Comparison of ENCODE assay signal across 9 cellular contexts in genomic region chr12:6753772-6754356, GRCh38. TPM values are rescaled to one million over a fixed set of nuclear protein-coding genes. Genes with fewer than 3 reads are reported as not detected.
DNase-seq lines count a peak whose midpoint lies in the region; ATAC-seq and TF ChIP-seq lines count a peak whose summit lies in the region.
"Had no signal": no experiment of that assay in that cellular context is flagged by ENCODE, and none has a peak within 500 bp of the region (broad histone marks: within the 10 kb centered on the region; RNA-seq: fewer than 3 reads in every experiment).

No MANE protein-coding gene starts in this region.

- H3K4me1 ChIP-seq in right atrium auricular region: peaks cover 0 to 21% of the 10 kb centered on the region in 2 donors
- peaks cover 11% of the 10 kb centered on the region for H3K4me1 ChIP-seq in mesodermal cell (ENCODE audit: control insufficient read depth, insufficient read depth, low read length, poor library complexity, severe bottlenecking)
- H3K4me1 ChIP-seq in uterus: peaks cover 4 to 7% of the 10 kb centered on the region in 2 donors

- H3K27ac ChIP-seq in right atrium auricular region (peak overlapping the region; percentile 98 to 99), mesodermal cell (ENCODE audit: low read depth, low read length, severe bottlenecking) (peak overlapping the region; percentile 57), uterus (peak overlapping the region; percentile 97 to 100)

- no peak overlapping the region for H3K4me3 ChIP-seq in right atrium auricular region
- peak overlapping the region; percentile 99 for H3K4me3 ChIP-seq in mesodermal cell (ENCODE audit: extremely low read depth, insufficient read depth, low read length, poor library complexity, severe bottlenecking)
- peak overlapping the region in 1 of 2 donors; percentile 84 for H3K4me3 ChIP-seq in uterus

- no peak for ATAC-seq in left ventricle myocardium superior
- no peak for ATAC-seq in GM19395 (IDR thresholded peaks at IDR 0.05; ENCODE audit: unreplicated experiment)

- 6 to 7% methylated on average over 3 to 5 of the region's 7 CpGs for WGBS in mesodermal cell (ENCODE audit: insufficient coverage in 2 of 2), 2 experiments

- peaks cover 0 to 4% (median 0%) of the 10 kb centered on the region in 5 experiments for H3K9me3 Mint-ChIP-seq in brain

- peaks cover 60% of the 10 kb centered on the region for H3K4me1 Mint-ChIP-seq in brain

- H3K9me3 ChIP-seq in right atrium auricular region: no peaks in the 10 kb centered on the region
- H3K9me3 ChIP-seq in mesodermal cell (ENCODE audit: control insufficient read depth, low read length): no peaks in the 10 kb centered on the region
- H3K9me3 ChIP-seq in uterus: no peaks in the 10 kb centered on the region

- TF ChIP-seq POLR2A in uterus (IDR thresholded peaks at IDR 0.05): no peak

- H3K27ac Mint-ChIP-seq in brain: peak overlapping the region; percentile 99 to 100 (median 99)

- H3K27me3 ChIP-seq in right atrium auricular region (no peaks in the 10 kb centered on the region), uterus (no peaks in the 10 kb centered on the region)

- H3K4me3 Mint-ChIP-seq in brain: peak overlapping the region; percentile 97 to 99 (median 98)

- peaks cover 28% of the 10 kb centered on the region for H3K36me3 ChIP-seq in right atrium auricular region
- H3K36me3 ChIP-seq in mesodermal cell (ENCODE audit: control insufficient read depth, insufficient read depth, low read length): peaks cover 32% of the 10 kb centered on the region
- no peaks in the 10 kb centered on the region for H3K36me3 ChIP-seq in uterus

- intact Hi-C loops in left ventricle myocardium superior (cut with micrococcal nuclease): no loop called here
- intact Hi-C loops in uterus (cut with DNase I; ENCODE audit: low total_unique reads): loop anchor here (10.0 kb wide), 1 partner anchor 71 kb away; the partner anchor contains the start of genes GPR162 and P3H3

- H3K27me3 Mint-ChIP-seq in brain: peaks cover 11% of the 10 kb centered on the region

- no peak for DNase-seq in right atrium auricular region (ENCODE audit: low spot score)
- DNase-seq in left ventricle myocardium superior: no peak
- no peak for DNase-seq in uterus
- DNase-seq in cerebellum (ENCODE audit: low spot score): no peak
- no peak for DNase-seq in hippocampal formation (lab: John Stamatoyannopoulos, UW)

- peak; percentile 70 to 96 for TF ChIP-seq CTCF in right atrium auricular region (IDR thresholded peaks at IDR 0.05)
- peak; percentile 97 for TF ChIP-seq CTCF in brain (conservative IDR thresholded peaks at IDR 0.05)
- peak in 2 of 4 experiments; percentile 98 to 99 for TF ChIP-seq CTCF in uterus (IDR thresholded peaks at IDR 0.05)

- H3K36me3 Mint-ChIP-seq in brain: peaks cover 34% of the 10 kb centered on the region

RNA-seq across cellular contexts. Expression of gene MLF2, which starts 0.9 kb away (rescaled TPM):
- 100 to 1,000 TPM; 121 to 138 TPM for total RNA-seq in right atrium auricular region
- total RNA-seq in left ventricle myocardium superior: 158 TPM
- polyA plus RNA-seq in brain (ENCODE audit: insufficient read depth, low read depth, low replicate concordance): 293 TPM
- polyA plus RNA-seq in mesodermal cell (2013, experiment 1 of 2): 216 TPM
- 188 TPM for polyA plus RNA-seq in mesodermal cell (2013, experiment 2 of 2)
- total RNA-seq in uterus: 100 to 1,000 TPM; 124 to 408 (median 147) TPM
- total RNA-seq in cerebellum: 60.3 TPM

RNA-seq across cellular contexts. Expression of gene PTMS, which starts 12.3 kb away (rescaled TPM):
- 100 to 1,000 TPM in 1 of 2 donors, 10 to 100 TPM in 1; 67.8 to 119 TPM for total RNA-seq in right atrium auricular region
- total RNA-seq in left ventricle myocardium superior: 133 TPM
- polyA plus RNA-seq in brain (ENCODE audit: insufficient read depth, low read depth, low replicate concordance): 1,278 TPM
- polyA plus RNA-seq in mesodermal cell (2013, experiment 1 of 2): 585 TPM
- polyA plus RNA-seq in mesodermal cell (2013, experiment 2 of 2): 569 TPM
- 100 to 1,000 TPM; 105 to 853 (median 140) TPM for total RNA-seq in uterus
- 59.2 TPM for total RNA-seq in cerebellum

RNA-seq across cellular contexts. Expression of gene LAG3, which starts 18.5 kb away (rescaled TPM):
- total RNA-seq in right atrium auricular region: under 1 TPM in 1 of 2 donors, not detected in 1; 0.47 TPM
- 0.37 TPM for total RNA-seq in left ventricle myocardium superior
- polyA plus RNA-seq in brain (ENCODE audit: insufficient read depth, low read depth, low replicate concordance): 0.81 TPM
- 2.0 TPM for polyA plus RNA-seq in mesodermal cell (2013, experiment 1 of 2)
- polyA plus RNA-seq in mesodermal cell (2013, experiment 2 of 2): 2.3 TPM
- 10 to 100 TPM in 1 of 4 donors, 1 to 10 TPM in 2, under 1 TPM in 1; 0.41 to 14.6 (median 4.0) TPM for total RNA-seq in uterus
- total RNA-seq in cerebellum: 0.36 TPM
- total RNA-seq: renal cortical epithelial cell had no signal

RNA-seq across cellular contexts. Expression of gene COPS7A, which starts 30.0 kb away (rescaled TPM):
- total RNA-seq in right atrium auricular region (10 to 100 TPM; 72.7 to 73.6 TPM), left ventricle myocardium superior (81.9 TPM), uterus (10 to 100 TPM; 35.6 to 50.3 (median 37.7) TPM), cerebellum (22.6 TPM)
- 77.8 TPM for polyA plus RNA-seq in brain (ENCODE audit: insufficient read depth, low read depth, low replicate concordance)
- polyA plus RNA-seq in mesodermal cell (2013, experiment 1 of 2): 45.2 TPM
- 37.3 TPM for polyA plus RNA-seq in mesodermal cell (2013, experiment 2 of 2)

RNA-seq across cellular contexts. Expression of gene CD4, which starts 35.5 kb away (rescaled TPM):
- total RNA-seq in right atrium auricular region (1 to 10 TPM; 3.2 to 7.3 TPM), left ventricle myocardium superior (8.4 TPM), uterus (10 to 100 TPM in 2 of 4 donors, 1 to 10 TPM in 2; 1.0 to 24.3 (median 10.4) TPM), cerebellum (3.3 TPM)
- polyA plus RNA-seq in brain (ENCODE audit: insufficient read depth, low read depth, low replicate concordance): 13.7 TPM
- polyA plus RNA-seq in mesodermal cell (2013, experiment 1 of 2): 6.0 TPM
- polyA plus RNA-seq in mesodermal cell (2013, experiment 2 of 2): 6.5 TPM
